In the genomic region with DNA sequence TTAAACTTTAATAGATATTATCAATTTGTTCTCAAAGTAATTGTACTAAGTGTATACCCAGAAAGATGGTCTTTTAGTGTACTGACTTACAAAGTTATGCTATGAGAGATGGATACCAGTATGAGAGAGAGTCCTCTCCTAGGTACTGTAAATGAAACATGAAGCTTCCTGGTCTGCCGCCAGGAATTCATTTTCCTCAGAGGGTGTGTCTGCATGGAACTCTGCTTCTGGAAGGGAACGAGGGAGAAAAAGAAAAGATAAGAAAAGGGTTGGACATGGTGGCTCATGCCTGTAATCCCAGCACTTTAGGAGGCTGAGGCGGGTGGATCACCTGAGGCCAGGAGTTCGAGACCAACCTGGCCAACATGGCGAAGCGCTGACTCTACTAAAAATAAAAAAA, we compare ENCODE assay signal across 17 cellular contexts.
"Had no signal": no experiment of that assay in that cellular context is flagged by ENCODE, and none has a peak within 500 bp of the region (broad histone marks: within the 10 kb centered on the region; RNA-seq: fewer than 3 reads in every experiment).

No MANE protein-coding gene starts in this region.

- H3K4me3 Mint-ChIP-seq: activated CD4-positive, alpha-beta memory T cell treated with anti-CD3 and anti-CD28 coated beads for 36 hours; activated CD4-positive, alpha-beta T cell treated with anti-CD3 and anti-CD28 coated beads for 36 hours; activated CD8-positive, alpha-beta memory T cell treated with anti-CD3 and anti-CD28 coated beads, Interleukin-2, amount 10 ng/mL, durations not matched to agents 7 days and 5 days had no signal

- H3K9me3 ChIP-seq: body of pancreas, gastrocnemius medialis, heart left ventricle, tibial nerve had no signal

- DNase-seq: activated CD4-positive, alpha-beta memory T cell treated with anti-CD3 and anti-CD28 coated beads for 36 hours; activated CD4-positive, alpha-beta T cell treated with anti-CD3 and anti-CD28 coated beads for 36 hours; activated CD8-positive, alpha-beta memory T cell treated with anti-CD3 and anti-CD28 coated beads, Interleukin-2, amount 10 ng/mL, durations not matched to agents 7 days and 5 days; activated naive CD4-positive, alpha-beta T cell treated with anti-CD3 and anti-CD28 coated beads, Interleukin-2, amount 50 U/mL, for 16 hours; activated T-cell treated with anti-CD3 and anti-CD28 coated beads, Interleukin-2, amount 50 U/mL, for 1 hour; body of pancreas; cerebellar nuclear complex; dermis blood vessel endothelial cell; gastrocnemius medialis; heart left ventricle; midbrain; retina; stimulated activated CD4-positive, alpha-beta T cell treated with anti-CD3 and anti-CD28 coated beads, Interleukin-2, amount 100 ng/mL, for 48 hours; stimulated activated naive CD4-positive, alpha-beta T cell; substantia nigra; T-helper 2 cell had no signal

- H3K27ac Mint-ChIP-seq: activated CD4-positive, alpha-beta memory T cell treated with anti-CD3 and anti-CD28 coated beads for 36 hours; activated CD4-positive, alpha-beta T cell treated with anti-CD3 and anti-CD28 coated beads for 36 hours; activated CD8-positive, alpha-beta memory T cell treated with anti-CD3 and anti-CD28 coated beads, Interleukin-2, amount 10 ng/mL, durations not matched to agents 7 days and 5 days had no signal

- H3K27ac ChIP-seq: body of pancreas, gastrocnemius medialis, heart left ventricle, tibial nerve had no signal

- H3K9me3 Mint-ChIP-seq: activated CD4-positive, alpha-beta memory T cell treated with anti-CD3 and anti-CD28 coated beads for 36 hours had no signal

- ATAC-seq: activated CD4-positive, alpha-beta T cell treated with anti-CD3 and anti-CD28 coated beads for 36 hours; activated CD8-positive, alpha-beta memory T cell treated with anti-CD3 and anti-CD28 coated beads, Interleukin-2, amount 10 ng/mL, durations not matched to agents 7 days and 5 days; body of pancreas; gastrocnemius medialis; heart left ventricle had no signal

- H3K27me3 ChIP-seq: body of pancreas, gastrocnemius medialis, heart left ventricle, tibial nerve had no signal
